ENCODE assay signal across 20 cellular contexts in the genomic region with DNA sequence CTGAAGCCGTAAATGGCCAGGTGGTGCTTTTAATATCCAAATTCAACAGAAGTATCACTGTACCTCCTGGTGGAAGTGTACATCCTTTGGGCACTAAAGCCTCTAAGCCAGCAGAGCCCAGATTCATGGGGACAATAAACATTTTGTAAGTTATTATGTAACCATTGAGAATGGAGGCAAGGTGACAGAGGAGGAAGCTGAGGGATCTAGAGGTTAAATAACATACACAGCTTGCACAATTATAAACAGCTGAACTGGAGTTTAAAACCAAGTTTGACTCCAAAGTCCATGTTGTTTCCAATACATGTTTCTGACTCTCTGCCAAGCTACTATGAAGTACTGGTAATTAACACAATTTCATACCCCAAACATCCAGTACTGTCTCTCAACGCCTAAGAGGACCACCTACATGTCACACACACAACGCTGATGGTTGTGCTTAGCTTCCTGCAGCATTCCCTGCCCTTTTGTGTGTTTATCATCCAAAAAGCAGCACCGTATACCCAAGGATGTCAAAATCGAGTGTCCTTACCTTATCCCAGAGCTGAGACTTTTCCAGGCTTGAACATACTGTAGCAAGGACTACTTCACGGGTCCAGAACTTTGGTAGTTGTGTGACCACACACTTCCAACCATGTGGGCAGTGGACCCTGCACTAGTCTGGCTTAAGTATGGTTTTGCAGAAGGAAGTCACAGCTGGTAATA.
"Had no signal": no experiment of that assay in that cellular context is flagged by ENCODE, and none has a peak within 500 bp of the region (broad histone marks: within the 10 kb centered on the region; RNA-seq: fewer than 3 reads in every experiment).

No MANE protein-coding gene starts in this region.

- H3K36me3 ChIP-seq: ascending aorta, gastroesophageal sphincter, lower lobe of right lung, neutrophil, upper lobe of right lung had no signal

- H3K4me1 ChIP-seq: ascending aorta, lower lobe of right lung, upper lobe of right lung had no signal

- H3K4me3 ChIP-seq: ascending aorta, gastroesophageal sphincter, lower lobe of right lung, skin epidermis, upper lobe of right lung had no signal

- H3K9me3 ChIP-seq: ascending aorta, gastroesophageal sphincter, lower lobe of right lung, neutrophil, upper lobe of right lung had no signal

- ATAC-seq: gastroesophageal sphincter; lower lobe of right lung; sciatic nerve; stimulated activated effector memory CD8-positive, alpha-beta T cell treated with anti-CD3 and anti-CD28 coated beads, Interleukin-12 subunit alpha, Interleukin-12 subunit beta, amount 100 ng/mL, for 72 hours; stimulated activated naive CD8-positive, alpha-beta T cell treated with anti-CD3 and anti-CD28 coated beads, Interleukin-15, amount 100 ng/mL, for 72 hours had no signal

- DNase-seq: activated CD4-positive, alpha-beta T cell treated with anti-CD3 and anti-CD28 coated beads for 1 hour; activated CD4-positive, alpha-beta T cell treated with anti-CD3 and anti-CD28 coated beads, Interleukin-2, amount 50 U/mL, for 48 hours; activated CD8-positive, alpha-beta memory T cell treated with anti-CD3 and anti-CD28 coated beads for 24 hours; activated effector memory CD4-positive, alpha-beta T cell treated with Interleukin-2 at 50 U/mL for 16 hours; activated naive CD4-positive, alpha-beta T cell treated with Interleukin-2 at 50 U/mL for 16 hours; hypothalamus; immature natural killer cell; kidney; lower lobe of right lung; stimulated activated CD4-positive, alpha-beta T cell treated with anti-CD3 and anti-CD28 coated beads, Interleukin-4, amount 100 ng/mL, for 24 hours; stimulated activated naive CD8-positive, alpha-beta T cell treated with anti-CD3 and anti-CD28 coated beads, Interleukin-15, amount 100 ng/mL, for 72 hours; substantia nigra; T-helper 2 cell; upper lobe of right lung had no signal
